ENCODE assay signal across 8 cellular contexts in the genomic region with DNA sequence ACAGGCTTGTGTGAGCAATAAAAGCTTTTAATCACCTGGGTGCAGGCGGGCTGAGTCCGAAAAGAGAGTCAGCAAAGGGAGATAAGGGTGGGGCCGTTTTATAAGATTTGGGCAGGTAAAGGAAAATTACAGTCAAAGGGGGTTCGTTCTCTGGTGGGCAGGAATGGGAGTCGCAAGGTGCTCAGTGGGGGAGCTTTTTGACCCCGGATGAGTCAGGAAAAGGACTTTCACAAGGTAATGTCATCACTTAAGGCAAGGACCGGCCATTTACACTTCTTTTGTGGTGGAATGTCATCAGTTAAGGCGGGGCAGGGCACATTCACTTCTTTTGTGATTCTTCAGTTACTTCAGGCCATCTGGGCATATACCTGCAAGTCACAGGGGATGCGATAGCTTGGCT.
DNase-seq lines count a peak whose midpoint lies in the region; ATAC-seq, FAIRE-seq and TF ChIP-seq lines count a peak whose summit lies in the region.
"Not testable (repeated sequence)": the region's sequence is repeated elsewhere in the genome, so short reads cannot be mapped to it uniquely, and the experiment has no call there.

No MANE protein-coding gene starts in this region.

- not testable (repeated sequence) for ATAC-seq in DND-41 (ENCODE audit: insufficient read depth, low read depth); effector memory CD8-positive, alpha-beta T cell (replicated peaks); HepG2

- H3K9me3 ChIP-seq in DND-41 (ENCODE audit: insufficient read depth, low read length, severe bottlenecking); NT2/D1 (ENCODE audit: insufficient read depth, low read length); HepG2 (ENCODE audit: low read length): not testable (repeated sequence)

- not testable (repeated sequence) for BruUV-seq in HepG2 (replicated peaks; lab: Mats Ljungman, UMichigan)

- DNase-seq in DND-41; activated CD4-positive, alpha-beta T cell treated with anti-CD3 and anti-CD28 coated beads, Interleukin-2, amount 10 ng/mL, durations not matched to agents 24 days and 14 days; activated naive CD4-positive, alpha-beta T cell treated with anti-CD3 and anti-CD28 coated beads for 36 hours; effector memory CD8-positive, alpha-beta T cell; HepG2 (ENCODE audit: low spot score); progenitor cell of endocrine pancreas (ENCODE audit: low spot score, unreplicated experiment): not testable (repeated sequence)
- peak; percentile 33 for DNase-seq in NT2/D1 (ENCODE audit: low read depth, low spot score)

- H3K79me2 ChIP-seq in DND-41 (ENCODE audit: insufficient read depth, low read length) (peaks cover 67% of the 10 kb centered on the region), HepG2 (ENCODE audit: insufficient read depth, low read length) (peaks cover 32% of the 10 kb centered on the region)

- not testable (repeated sequence) for H3K36me3 ChIP-seq in DND-41 (ENCODE audit: insufficient read depth, low read length); NT2/D1 (ENCODE audit: insufficient read depth, insufficient read length, low read length); HepG2 (replicated peaks in 1 of 2; ENCODE audit: control insufficient read depth in 1 of 2, insufficient read depth in 2 of 2, low read length in 2 of 2)

- not testable (repeated sequence) for TF ChIP-seq RAD21 in HepG2 (CRISPR knock-in tag; IDR thresholded peaks at IDR 0.05)

- not testable (repeated sequence) for H3K27me3 ChIP-seq in DND-41 (ENCODE audit: insufficient read depth, low read length, poor library complexity); NT2/D1 (ENCODE audit: insufficient read depth, insufficient read length); HepG2 (ENCODE audit: control insufficient read depth in 1 of 2, insufficient read depth in 2 of 2, low read length in 2 of 2)

- not testable (repeated sequence) for H3K4me3 ChIP-seq in DND-41 (ENCODE audit: low read depth in 1 of 2, low read length in 2 of 2); NT2/D1 (ENCODE audit: insufficient read length, low read depth); HepG2 (replicated peaks in 1 of 3; ENCODE audit: insufficient read depth in 1 of 3, low read depth in 2 of 3, low read length in 3 of 3)

- not testable (repeated sequence) for TF ChIP-seq CTCF in 22Rv1 (IDR thresholded peaks at IDR 0.05); DND-41 (IDR thresholded peaks at IDR 0.05; ENCODE audit: borderline replicate concordance, extremely low read depth, low read length, poor library complexity, severe bottlenecking); HepG2 (CRISPR knock-in tag; IDR thresholded peaks at IDR 0.05); progenitor cell of endocrine pancreas (IDR thresholded peaks at IDR 0.05; ENCODE audit: unreplicated experiment)

- H3K4me2 ChIP-seq in DND-41 (ENCODE audit: insufficient read depth, low read length); HepG2 (ENCODE audit: low read depth, low read length): not testable (repeated sequence)

- H3K4me3 Mint-ChIP-seq in activated CD4-positive, alpha-beta T cell treated with anti-CD3 and anti-CD28 coated beads, Interleukin-2, amount 10 ng/mL, durations not matched to agents 24 days and 14 days: peak overlapping the region; percentile 58
- peak overlapping the region; percentile 50 for H3K4me3 Mint-ChIP-seq in activated naive CD4-positive, alpha-beta T cell treated with anti-CD3 and anti-CD28 coated beads for 36 hours
- H3K4me3 Mint-ChIP-seq in effector memory CD8-positive, alpha-beta T cell: peak overlapping the region; percentile 42 to 51
- H3K4me3 Mint-ChIP-seq in progenitor cell of endocrine pancreas (ENCODE audit: low read depth): peak overlapping the region; percentile 35

- TF ChIP-seq EP300 in HepG2 (IDR thresholded peaks at IDR 0.05; ENCODE audit: low read depth in 2 of 2, low read length in 2 of 2); HepG2 (CRISPR knock-in tag; IDR thresholded peaks at IDR 0.05; ENCODE audit: borderline replicate concordance): not testable (repeated sequence)

- peak overlapping the region; percentile 56; the same call in 1 of the 2 replicates for H3K9ac ChIP-seq in DND-41 (ENCODE audit: low read depth, low read length)
- not testable (repeated sequence) for H3K9ac ChIP-seq in NT2/D1 (ENCODE audit: insufficient read length, low read depth); HepG2 (ENCODE audit: insufficient read depth, low read depth, low read length)

- in situ Hi-C loops in HepG2 (cut with HindIII; ENCODE audit: extremely low pct_ligation_motif_present, low pct_unique_long_range_greater_than_20kb): not testable (repeated sequence)

- not testable (repeated sequence) for H3K9me3 Mint-ChIP-seq in activated CD4-positive, alpha-beta T cell treated with anti-CD3 and anti-CD28 coated beads, Interleukin-2, amount 10 ng/mL, durations not matched to agents 24 days and 14 days; activated naive CD4-positive, alpha-beta T cell treated with anti-CD3 and anti-CD28 coated beads for 36 hours; effector memory CD8-positive, alpha-beta T cell; progenitor cell of endocrine pancreas (ENCODE audit: low read depth)

- peaks cover 16% of the 10 kb centered on the region for H3K36me3 Mint-ChIP-seq in activated CD4-positive, alpha-beta T cell treated with anti-CD3 and anti-CD28 coated beads, Interleukin-2, amount 10 ng/mL, durations not matched to agents 24 days and 14 days (ENCODE audit: low read depth)
- H3K36me3 Mint-ChIP-seq in activated naive CD4-positive, alpha-beta T cell treated with anti-CD3 and anti-CD28 coated beads for 36 hours (ENCODE audit: low read depth): not testable (repeated sequence)
- peaks cover 12% of the 10 kb centered on the region for H3K36me3 Mint-ChIP-seq in effector memory CD8-positive, alpha-beta T cell (ENCODE audit: insufficient read depth)
- peaks cover 22% of the 10 kb centered on the region for H3K36me3 Mint-ChIP-seq in progenitor cell of endocrine pancreas (ENCODE audit: insufficient read depth)

- intact Hi-C loops in activated CD4-positive, alpha-beta T cell treated with anti-CD3 and anti-CD28 coated beads, Interleukin-2, amount 10 ng/mL, durations not matched to agents 24 days and 14 days (cut with micrococcal nuclease): loop anchor here (2.0 kb wide), 1 partner anchor 59 kb away; no protein-coding TSS in a partner anchor
- intact Hi-C loops in activated naive CD4-positive, alpha-beta T cell treated with anti-CD3 and anti-CD28 coated beads for 36 hours (cut with micrococcal nuclease): loop anchor here (10.0 kb wide), 1 partner anchor 951 kb away; the partner anchor contains the start of gene JMY
- intact Hi-C loops in HepG2 (cut with micrococcal nuclease; ENCODE audit: unreplicated experiment): loop anchor here (2.0 kb wide), 1 partner anchor 71 kb away; the partner anchor contains the start of gene SERINC5

- peaks cover 84% of the 10 kb centered on the region for H3K4me1 Mint-ChIP-seq in activated CD4-positive, alpha-beta T cell treated with anti-CD3 and anti-CD28 coated beads, Interleukin-2, amount 10 ng/mL, durations not matched to agents 24 days and 14 days
- peaks cover 86% of the 10 kb centered on the region for H3K4me1 Mint-ChIP-seq in activated naive CD4-positive, alpha-beta T cell treated with anti-CD3 and anti-CD28 coated beads for 36 hours (ENCODE audit: low read depth)
- H3K4me1 Mint-ChIP-seq in effector memory CD8-positive, alpha-beta T cell (ENCODE audit: low read depth in 2 of 2): peaks cover 68 to 79% of the 10 kb centered on the region in 2 donors
- H3K4me1 Mint-ChIP-seq in progenitor cell of endocrine pancreas (ENCODE audit: low read depth): peaks cover 80% of the 10 kb centered on the region

- not testable (repeated sequence) for TF ChIP-seq POLR2A in HepG2 (IDR thresholded peaks at IDR 0.05; ENCODE audit: insufficient read depth in 1 of 2, low read depth in 2 of 2, low read length in 2 of 2)

- peak overlapping the region; percentile 92 for H3K27ac Mint-ChIP-seq in activated CD4-positive, alpha-beta T cell treated with anti-CD3 and anti-CD28 coated beads, Interleukin-2, amount 10 ng/mL, durations not matched to agents 24 days and 14 days
- peak overlapping the region; percentile 83 for H3K27ac Mint-ChIP-seq in activated naive CD4-positive, alpha-beta T cell treated with anti-CD3 and anti-CD28 coated beads for 36 hours
- H3K27ac Mint-ChIP-seq in effector memory CD8-positive, alpha-beta T cell: peak overlapping the region; percentile 73 to 83
- peak overlapping the region; percentile 95 for H3K27ac Mint-ChIP-seq in progenitor cell of endocrine pancreas

- 96% methylated on average over 8 of the region's 9 CpGs for WGBS in HepG2 (ENCODE audit: low lambda C conversion rate)

- POLR2A ChIA-PET in HepG2 (lab: Yijun Ruan, JAX): interaction anchor here (1.1 to 4.5 kb wide), 3 partner anchors 10 to 79 kb away, joined by 4 to 26 read pairs (median 8); partner anchors contain the start of gene SERINC5

- H4K20me1 ChIP-seq in DND-41 (ENCODE audit: insufficient read depth, low read length); HepG2 (ENCODE audit: insufficient read depth, low read length): not testable (repeated sequence)

- not testable (repeated sequence) for H2AFZ ChIP-seq in DND-41 (ENCODE audit: low read depth, low read length); HepG2 (ENCODE audit: low read length)

- H3K4me1 ChIP-seq in DND-41 (ENCODE audit: insufficient read depth, low read length) (peaks cover 100% of the 10 kb centered on the region), HepG2 (ENCODE audit: insufficient read depth, low read length) (peaks cover 92% of the 10 kb centered on the region)
- not testable (repeated sequence) for H3K4me1 ChIP-seq in NT2/D1 (ENCODE audit: insufficient read depth, insufficient read length)

- H3K27ac ChIP-seq in 22Rv1 (peak overlapping the region; percentile 91), DND-41 (ENCODE audit: low read length) (peak overlapping the region; percentile 99), HepG2 (ENCODE audit: extremely low read length, insufficient read depth, low read length) (peak overlapping the region; percentile 83)

- not testable (repeated sequence) for H3K27me3 Mint-ChIP-seq in activated CD4-positive, alpha-beta T cell treated with anti-CD3 and anti-CD28 coated beads, Interleukin-2, amount 10 ng/mL, durations not matched to agents 24 days and 14 days; activated naive CD4-positive, alpha-beta T cell treated with anti-CD3 and anti-CD28 coated beads for 36 hours (ENCODE audit: low read depth); effector memory CD8-positive, alpha-beta T cell; progenitor cell of endocrine pancreas

- CTCF ChIA-PET in activated naive CD4-positive, alpha-beta T cell treated with anti-CD3 and anti-CD28 coated beads for 36 hours (lab: Charles Lee): interaction anchor here (1.1 to 1.5 kb wide), 3 partner anchors 9 to 69 kb away, joined by 3 to 4 read pairs (median 4); no protein-coding TSS in a partner anchor
- CTCF ChIA-PET in HepG2 (lab: Yijun Ruan, JAX; ENCODE audit: low intra/inter-chr PET ratio, low total read pairs): not testable (repeated sequence)

- not testable (repeated sequence) for FAIRE-seq in HepG2 (lab: Jason Lieb, UNC)
